1 cellular context compared by ENCODE assay signal in genomic region chr16:58025351-58026138, GRCh38.
TF ChIP-seq lines count a peak whose summit lies in the region.

TSS of gene MMP15 (plus strand) at chr16:58025754. CDS start at chr16:58026351, 597 bp downstream.

TF ChIP-seq in HepG2, 621 proteins besides CTCF, POLR2A, EP300 and RAD21 (continued from another document and continues in another):
- TF ChIP-seq, protein P1, sequence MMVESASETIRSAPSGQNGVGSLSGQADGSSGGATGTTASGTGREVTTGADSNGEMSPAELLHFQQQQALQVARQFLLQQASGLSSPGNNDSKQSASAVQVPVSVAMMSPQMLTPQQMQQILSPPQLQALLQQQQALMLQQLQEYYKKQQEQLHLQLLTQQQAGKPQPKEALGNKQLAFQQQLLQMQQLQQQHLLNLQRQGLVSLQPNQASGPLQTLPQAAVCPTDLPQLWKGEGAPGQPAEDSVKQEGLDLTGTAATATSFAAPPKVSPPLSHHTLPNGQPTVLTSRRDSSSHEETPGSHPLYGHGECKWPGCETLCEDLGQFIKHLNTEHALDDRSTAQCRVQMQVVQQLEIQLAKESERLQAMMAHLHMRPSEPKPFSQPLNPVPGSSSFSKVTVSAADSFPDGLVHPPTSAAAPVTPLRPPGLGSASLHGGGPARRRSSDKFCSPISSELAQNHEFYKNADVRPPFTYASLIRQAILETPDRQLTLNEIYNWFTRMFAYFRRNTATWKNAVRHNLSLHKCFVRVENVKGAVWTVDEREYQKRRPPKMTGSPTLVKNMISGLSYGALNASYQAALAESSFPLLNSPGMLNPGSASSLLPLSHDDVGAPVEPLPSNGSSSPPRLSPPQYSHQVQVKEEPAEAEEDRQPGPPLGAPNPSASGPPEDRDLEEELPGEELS (CRISPR knock-in tag; IDR thresholded peaks at IDR 0.05), result peak; percentile 64; the same call in 1 of the 2 replicates
- TF ChIP-seq GZF1 (CRISPR knock-in tag; IDR thresholded peaks at IDR 0.05), result no peak
- TF ChIP-seq PCBP2 (optimal IDR thresholded peaks at IDR 0.05; ENCODE audit: low read depth, low read length, poor library complexity, severe bottlenecking), result no peak
- TF ChIP-seq NFYB (CRISPR knock-in tag; IDR thresholded peaks at IDR 0.05), result peak; percentile 15; the same call in 1 of the 2 replicates
- TF ChIP-seq ZNF850 (CRISPR knock-in tag; conservative IDR thresholded peaks at IDR 0.05), result peak; percentile 90
- TF ChIP-seq AHR (CRISPR knock-in tag; IDR thresholded peaks at IDR 0.05), result no peak
- TF ChIP-seq ZNF430 (CRISPR knock-in tag; IDR thresholded peaks at IDR 0.05), result peak; percentile 93; the same call in 1 of the 2 replicates
- TF ChIP-seq, protein P2, sequence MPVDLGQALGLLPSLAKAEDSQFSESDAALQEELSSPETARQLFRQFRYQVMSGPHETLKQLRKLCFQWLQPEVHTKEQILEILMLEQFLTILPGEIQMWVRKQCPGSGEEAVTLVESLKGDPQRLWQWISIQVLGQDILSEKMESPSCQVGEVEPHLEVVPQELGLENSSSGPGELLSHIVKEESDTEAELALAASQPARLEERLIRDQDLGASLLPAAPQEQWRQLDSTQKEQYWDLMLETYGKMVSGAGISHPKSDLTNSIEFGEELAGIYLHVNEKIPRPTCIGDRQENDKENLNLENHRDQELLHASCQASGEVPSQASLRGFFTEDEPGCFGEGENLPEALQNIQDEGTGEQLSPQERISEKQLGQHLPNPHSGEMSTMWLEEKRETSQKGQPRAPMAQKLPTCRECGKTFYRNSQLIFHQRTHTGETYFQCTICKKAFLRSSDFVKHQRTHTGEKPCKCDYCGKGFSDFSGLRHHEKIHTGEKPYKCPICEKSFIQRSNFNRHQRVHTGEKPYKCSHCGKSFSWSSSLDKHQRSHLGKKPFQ (CRISPR knock-in tag; IDR thresholded peaks at IDR 0.05; ENCODE audit: insufficient replicate concordance), result peak; percentile 19
- TF ChIP-seq MBNL3 (CRISPR knock-in tag; conservative IDR thresholded peaks at IDR 0.05), result no peak
- no peak for TF ChIP-seq CEBPB (IDR thresholded peaks at IDR 0.05; ENCODE audit: borderline replicate concordance, low read depth, low read length)
- 0 out of 2 replicates have a peak, but pooled peaks have one; percentile 39 for TF ChIP-seq ZNF574 (CRISPR knock-in tag; IDR thresholded peaks at IDR 0.05)
- no peak for TF ChIP-seq FOXM1 (CRISPR knock-in tag; IDR thresholded peaks at IDR 0.05)
- no peak for TF ChIP-seq GPN1 (CRISPR knock-in tag; IDR thresholded peaks at IDR 0.05; ENCODE audit: borderline replicate concordance)
- TF ChIP-seq ZNF460 (CRISPR knock-in tag; IDR thresholded peaks at IDR 0.05; ENCODE audit: borderline replicate concordance), result no peak; the same call in 1 of the 2 replicates
- TF ChIP-seq DRAP1 (CRISPR knock-in tag; IDR thresholded peaks at IDR 0.05), result peak; percentile 91; the same call in 1 of the 2 replicates
- TF ChIP-seq CHD2 (IDR thresholded peaks at IDR 0.05; ENCODE audit: low read depth, low read length), result 0 out of 2 replicates have a peak, but pooled peaks have one; percentile 37
- TF ChIP-seq ELF1 (CRISPR knock-in tag; IDR thresholded peaks at IDR 0.05), result no peak
- peak; percentile 66; the same call in 1 of the 2 replicates for TF ChIP-seq ZMYM3 (CRISPR knock-in tag; IDR thresholded peaks at IDR 0.05)
- TF ChIP-seq REPIN1 (CRISPR knock-in tag; IDR thresholded peaks at IDR 0.05; ENCODE audit: borderline replicate concordance, low read depth), result peak; percentile 70; the same call in 1 of the 2 replicates
- TF ChIP-seq NCOA5 (CRISPR knock-in tag; IDR thresholded peaks at IDR 0.05), result no peak
- TF ChIP-seq ZNF670 (CRISPR knock-in tag; IDR thresholded peaks at IDR 0.05; ENCODE audit: borderline replicate concordance), result peak; percentile 93; the same call in 1 of the 2 replicates
- no peak for TF ChIP-seq TCF7L2 (IDR thresholded peaks at IDR 0.05; ENCODE audit: low read depth, low read length)
- peak; percentile 21; the same call in 1 of the 2 replicates for TF ChIP-seq HIVEP1 (CRISPR knock-in tag; IDR thresholded peaks at IDR 0.05)
- no peak; the same call in 1 of the 2 replicates for TF ChIP-seq ZNF362 (CRISPR knock-in tag; IDR thresholded peaks at IDR 0.05; ENCODE audit: borderline replicate concordance)
- TF ChIP-seq, protein P3, sequence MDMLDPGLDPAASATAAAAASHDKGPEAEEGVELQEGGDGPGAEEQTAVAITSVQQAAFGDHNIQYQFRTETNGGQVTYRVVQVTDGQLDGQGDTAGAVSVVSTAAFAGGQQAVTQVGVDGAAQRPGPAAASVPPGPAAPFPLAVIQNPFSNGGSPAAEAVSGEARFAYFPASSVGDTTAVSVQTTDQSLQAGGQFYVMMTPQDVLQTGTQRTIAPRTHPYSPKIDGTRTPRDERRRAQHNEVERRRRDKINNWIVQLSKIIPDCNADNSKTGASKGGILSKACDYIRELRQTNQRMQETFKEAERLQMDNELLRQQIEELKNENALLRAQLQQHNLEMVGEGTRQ (IDR thresholded peaks at IDR 0.05; ENCODE audit: low read depth, low read length), result no peak
- TF ChIP-seq, protein P3 (CRISPR knock-in tag; IDR thresholded peaks at IDR 0.05; ENCODE audit: borderline replicate concordance), result no peak
- TF ChIP-seq, protein P4, sequence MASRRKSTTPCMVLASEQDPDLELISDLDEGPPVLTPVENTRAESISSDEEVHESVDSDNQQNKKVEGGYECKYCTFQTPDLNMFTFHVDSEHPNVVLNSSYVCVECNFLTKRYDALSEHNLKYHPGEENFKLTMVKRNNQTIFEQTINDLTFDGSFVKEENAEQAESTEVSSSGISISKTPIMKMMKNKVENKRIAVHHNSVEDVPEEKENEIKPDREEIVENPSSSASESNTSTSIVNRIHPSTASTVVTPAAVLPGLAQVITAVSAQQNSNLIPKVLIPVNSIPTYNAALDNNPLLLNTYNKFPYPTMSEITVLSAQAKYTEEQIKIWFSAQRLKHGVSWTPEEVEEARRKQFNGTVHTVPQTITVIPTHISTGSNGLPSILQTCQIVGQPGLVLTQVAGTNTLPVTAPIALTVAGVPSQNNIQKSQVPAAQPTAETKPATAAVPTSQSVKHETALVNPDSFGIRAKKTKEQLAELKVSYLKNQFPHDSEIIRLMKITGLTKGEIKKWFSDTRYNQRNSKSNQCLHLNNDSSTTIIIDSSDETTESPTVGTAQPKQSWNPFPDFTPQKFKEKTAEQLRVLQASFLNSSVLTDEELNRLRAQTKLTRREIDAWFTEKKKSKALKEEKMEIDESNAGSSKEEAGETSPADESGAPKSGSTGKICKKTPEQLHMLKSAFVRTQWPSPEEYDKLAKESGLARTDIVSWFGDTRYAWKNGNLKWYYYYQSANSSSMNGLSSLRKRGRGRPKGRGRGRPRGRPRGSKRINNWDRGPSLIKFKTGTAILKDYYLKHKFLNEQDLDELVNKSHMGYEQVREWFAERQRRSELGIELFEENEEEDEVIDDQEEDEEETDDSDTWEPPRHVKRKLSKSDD (CRISPR knock-in tag; IDR thresholded peaks at IDR 0.05; ENCODE audit: low read depth), result no peak
- peak; percentile 10 for TF ChIP-seq GABPB1 (CRISPR knock-in tag; IDR thresholded peaks at IDR 0.05)
- TF ChIP-seq THAP8 (CRISPR knock-in tag; IDR thresholded peaks at IDR 0.05; ENCODE audit: borderline replicate concordance), result no peak
- TF ChIP-seq TOPORS (CRISPR knock-in tag; IDR thresholded peaks at IDR 0.05), result no peak
- peak; percentile 24; the same call in 1 of the 2 replicates for TF ChIP-seq REL (CRISPR knock-in tag; conservative IDR thresholded peaks at IDR 0.05)
- no peak for TF ChIP-seq ZNF383 (CRISPR knock-in tag; IDR thresholded peaks at IDR 0.05; ENCODE audit: borderline replicate concordance)
- TF ChIP-seq ZSCAN25 (CRISPR knock-in tag; IDR thresholded peaks at IDR 0.05), result no peak; the same call in 1 of the 2 replicates
- 0 out of 2 replicates have a peak, but pooled peaks have one; percentile 7 for TF ChIP-seq ZNF761 (CRISPR knock-in tag; conservative IDR thresholded peaks at IDR 0.05)
- no peak for TF ChIP-seq MXD3 (CRISPR knock-in tag; IDR thresholded peaks at IDR 0.05)
- peak; percentile 39; the same call in 1 of the 2 replicates for TF ChIP-seq HOXA9 (CRISPR knock-in tag; IDR thresholded peaks at IDR 0.05; ENCODE audit: borderline replicate concordance)
- no peak for TF ChIP-seq CENPT (CRISPR knock-in tag; IDR thresholded peaks at IDR 0.05; ENCODE audit: low read depth)
- TF ChIP-seq MLLT10 (CRISPR knock-in tag; IDR thresholded peaks at IDR 0.05), result no peak
- no peak for TF ChIP-seq NFE2 (CRISPR knock-in tag; IDR thresholded peaks at IDR 0.05)
- TF ChIP-seq SIX1 (CRISPR knock-in tag; IDR thresholded peaks at IDR 0.05; ENCODE audit: borderline replicate concordance), result no peak; the same call in 1 of the 2 replicates
- TF ChIP-seq, protein P5, sequence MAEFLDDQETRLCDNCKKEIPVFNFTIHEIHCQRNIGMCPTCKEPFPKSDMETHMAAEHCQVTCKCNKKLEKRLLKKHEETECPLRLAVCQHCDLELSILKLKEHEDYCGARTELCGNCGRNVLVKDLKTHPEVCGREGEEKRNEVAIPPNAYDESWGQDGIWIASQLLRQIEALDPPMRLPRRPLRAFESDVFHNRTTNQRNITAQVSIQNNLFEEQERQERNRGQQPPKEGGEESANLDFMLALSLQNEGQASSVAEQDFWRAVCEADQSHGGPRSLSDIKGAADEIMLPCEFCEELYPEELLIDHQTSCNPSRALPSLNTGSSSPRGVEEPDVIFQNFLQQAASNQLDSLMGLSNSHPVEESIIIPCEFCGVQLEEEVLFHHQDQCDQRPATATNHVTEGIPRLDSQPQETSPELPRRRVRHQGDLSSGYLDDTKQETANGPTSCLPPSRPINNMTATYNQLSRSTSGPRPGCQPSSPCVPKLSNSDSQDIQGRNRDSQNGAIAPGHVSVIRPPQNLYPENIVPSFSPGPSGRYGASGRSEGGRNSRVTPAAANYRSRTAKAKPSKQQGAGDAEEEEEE (CRISPR knock-in tag; IDR thresholded peaks at IDR 0.05; ENCODE audit: borderline replicate concordance), result no peak
- no peak for TF ChIP-seq FOXP1 (IDR thresholded peaks at IDR 0.05)
- no peak; the same call in 1 of the 2 replicates for TF ChIP-seq FOXP1 (CRISPR knock-in tag; IDR thresholded peaks at IDR 0.05)
- no peak for TF ChIP-seq SP140L (CRISPR knock-in tag; IDR thresholded peaks at IDR 0.05; ENCODE audit: borderline replicate concordance)
- TF ChIP-seq ZMAT5 (CRISPR knock-in tag; IDR thresholded peaks at IDR 0.05; ENCODE audit: borderline replicate concordance, low read depth), result no peak
- TF ChIP-seq NFRKB (IDR thresholded peaks at IDR 0.05), result no peak
- peak; percentile 92; the same call in 1 of the 2 replicates for TF ChIP-seq SP5 (CRISPR knock-in tag; IDR thresholded peaks at IDR 0.05; ENCODE audit: borderline replicate concordance, low read depth)
- TF ChIP-seq ZNF24 (IDR thresholded peaks at IDR 0.05), result no peak
